ENCODE assay signal across 8 cellular contexts in the genomic region with DNA sequence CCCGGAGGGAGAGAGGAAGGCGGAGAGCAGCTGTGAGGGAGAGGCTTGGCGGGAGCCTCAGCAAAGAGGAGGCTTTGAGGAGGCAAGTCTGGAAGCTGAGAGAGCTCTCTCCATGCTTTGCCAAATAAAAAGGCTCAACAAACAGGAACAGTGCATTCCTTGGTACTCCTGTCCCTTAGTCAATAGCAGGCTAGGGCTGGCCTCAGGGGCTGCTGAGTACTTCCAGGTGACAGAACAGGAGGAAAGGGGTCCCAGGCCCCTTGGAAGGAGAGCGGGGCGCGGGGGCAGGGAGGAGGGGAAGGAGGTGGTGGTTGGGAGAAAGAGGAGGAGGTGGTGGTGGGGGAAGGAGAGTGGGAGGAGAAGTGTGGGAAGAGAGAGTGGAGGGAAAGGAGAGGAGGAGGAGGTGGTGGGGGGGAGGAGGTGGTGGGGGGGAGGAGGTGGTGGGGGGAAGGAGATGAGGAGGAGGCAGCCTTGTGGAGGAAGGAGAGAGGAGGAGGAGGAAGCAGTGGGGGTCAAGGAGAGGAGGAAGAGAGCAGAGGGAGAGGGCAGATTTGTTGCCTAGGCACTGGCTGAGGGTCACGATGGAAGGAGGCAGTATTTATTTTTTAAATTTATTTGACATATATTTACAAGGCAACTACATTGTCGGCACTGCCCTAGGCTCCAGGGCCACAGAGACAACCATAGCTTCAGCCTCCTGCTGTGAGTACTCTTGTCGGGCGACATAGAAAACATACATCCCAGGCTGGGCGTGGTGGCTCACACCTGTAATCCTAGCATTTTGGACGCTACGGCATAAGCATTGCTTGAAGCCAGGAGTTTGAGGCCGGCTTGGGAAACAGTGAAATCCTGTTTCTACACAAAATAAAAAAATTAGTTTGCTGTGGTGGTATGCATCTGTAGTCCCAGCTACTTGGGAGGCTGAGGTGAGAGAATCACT.
DNase-seq lines count a peak whose midpoint lies in the region; ATAC-seq and TF ChIP-seq lines count a peak whose summit lies in the region.

No MANE protein-coding gene starts in this region.

- no peak overlapping the region for H3K27ac Mint-ChIP-seq in CD8-positive, alpha-beta T cell

- no peak for TF ChIP-seq EP300 in tibial nerve (IDR thresholded peaks at IDR 0.05)

- no peaks in the 10 kb centered on the region for H3K9me3 ChIP-seq in CD8-positive, alpha-beta T cell (ENCODE audit: low read length)
- H3K9me3 ChIP-seq in lung (ENCODE audit: control insufficient read depth in 2 of 2, insufficient read depth in 1 of 2, low read length in 1 of 2) (no peaks in the 10 kb centered on the region), tibial nerve (no peaks in the 10 kb centered on the region)

- H3K9me3 Mint-ChIP-seq in CD8-positive, alpha-beta T cell = no peaks in the 10 kb centered on the region

- peak overlapping the region; percentile 77 for H3K4me3 Mint-ChIP-seq in CD8-positive, alpha-beta T cell

- no peaks in the 10 kb centered on the region for H3K4me1 ChIP-seq in CD8-positive, alpha-beta T cell (ENCODE audit: insufficient read depth, low read length)
- peaks cover 0 to 4% of the 10 kb centered on the region in 2 donors for H3K4me1 ChIP-seq in lung (ENCODE audit: control insufficient read depth in 2 of 2, insufficient read depth in 2 of 2, low read length in 2 of 2)
- peaks cover 0 to 31% (median 0%) of the 10 kb centered on the region in 4 donors for H3K4me1 ChIP-seq in tibial nerve

- H3K27ac ChIP-seq in CD8-positive, alpha-beta T cell (ENCODE audit: low read depth, low read length) = no peak overlapping the region
- H3K27ac ChIP-seq in cingulate gyrus (ENCODE audit: low read depth, low read length) (peak overlapping the region; percentile 87), lung (ENCODE audit: low read depth in 1 of 2, low read length in 1 of 2) (peak overlapping the region; percentile 94), tibial nerve (peak overlapping the region; percentile 87 to 96 (median 93))

- H3K27me3 Mint-ChIP-seq in CD8-positive, alpha-beta T cell (ENCODE audit: low read depth) = peaks cover 21% of the 10 kb centered on the region

- no peak for TF ChIP-seq CTCF in CD8-positive, alpha-beta T cell (IDR thresholded peaks at IDR 0.05)
- TF ChIP-seq CTCF in NB4 (IDR thresholded peaks at IDR 0.05; ENCODE audit: low read depth, low read length) = no peak
- no peak for TF ChIP-seq CTCF in lung (IDR thresholded peaks at IDR 0.05; ENCODE audit: control extremely low read depth, extremely low read depth)
- no peak for TF ChIP-seq CTCF in tibial nerve (IDR thresholded peaks at IDR 0.05)

- H3K4me1 Mint-ChIP-seq in CD8-positive, alpha-beta T cell (ENCODE audit: low read depth) = peaks cover 20% of the 10 kb centered on the region

- POLR2A ChIA-PET in CD8-positive, alpha-beta T cell (lab: Charles Lee) = interaction anchor here (1.2 kb wide), 1 partner anchor 123 kb away, joined by 4 read pairs; the partner anchor contains the start of gene EIF4G2

- DNase-seq in CD8-positive, alpha-beta T cell = no peak
- DNase-seq in NB4 (ENCODE audit: low read depth) (peak; percentile 33), lung (ENCODE audit: low spot score) (peak; percentile 28), tibial nerve (ENCODE audit: low spot score in 2 of 2) (no peak), T-helper 9 cell (no peak)

- H3K36me3 ChIP-seq in CD8-positive, alpha-beta T cell (ENCODE audit: insufficient read depth, low read length) = no peaks in the 10 kb centered on the region
- H3K36me3 ChIP-seq in lung (ENCODE audit: control insufficient read depth in 2 of 2, insufficient read depth in 2 of 2, low read length in 2 of 2) (no peaks in the 10 kb centered on the region), tibial nerve (no peaks in the 10 kb centered on the region)

- no peak for ATAC-seq in CD8-positive, alpha-beta T cell
- ATAC-seq in lung (ENCODE audit: insufficient read depth, low FRiP score) = no peak
- ATAC-seq in GM21526 (IDR thresholded peaks at IDR 0.05; ENCODE audit: low FRiP score, unreplicated experiment) = no peak
- ATAC-seq in HG03442 (IDR thresholded peaks at IDR 0.05; ENCODE audit: unreplicated experiment) = no peak

- intact Hi-C loops in CD8-positive, alpha-beta T cell (cut with DNase I, micrococcal nuclease) = loop anchor here (2.0 to 10.0 kb wide), 7 partner anchors 75 to 1350 kb away; partner anchors contain the start of genes EIF4G2 (in 1 of the 2) and ZBED5 (in 1 of the 2)

- TF ChIP-seq POLR2A in NB4 (IDR thresholded peaks at IDR 0.05; ENCODE audit: extremely low read depth, insufficient read length) (no peak), tibial nerve (IDR thresholded peaks at IDR 0.05) (no peak)

- no peaks in the 10 kb centered on the region for H3K36me3 Mint-ChIP-seq in CD8-positive, alpha-beta T cell

- peaks cover 7% of the 10 kb centered on the region for H3K27me3 ChIP-seq in CD8-positive, alpha-beta T cell (ENCODE audit: insufficient read depth, low read length)
- H3K27me3 ChIP-seq in lung (ENCODE audit: control insufficient read depth, insufficient read depth) (no peaks in the 10 kb centered on the region), tibial nerve (no peaks in the 10 kb centered on the region)

- 27 to 28% methylated on average over 14 of the region's 14 CpGs for WGBS in lung, 2 donors
- 34 to 40% methylated on average over 14 of the region's 14 CpGs for WGBS in tibial nerve, 2 donors

- H3K4me3 ChIP-seq in CD8-positive, alpha-beta T cell (ENCODE audit: low read depth, low read length) = no peak overlapping the region
- H3K4me3 ChIP-seq in NB4 (ENCODE audit: low read depth, low read length) (peak overlapping the region; percentile 43), lung (no peak overlapping the region), tibial nerve (peak overlapping the region; percentile 65 to 87 (median 80))

- CTCF ChIA-PET in CD8-positive, alpha-beta T cell (lab: Charles Lee) = interaction anchor here (0.9 to 4.5 kb wide), 6 partner anchors 78 to 856 kb away, joined by 3 to 34 read pairs (median 6); no protein-coding TSS in a partner anchor

Comparison
In these comparisons a context has a peak if more than half of its experiments do, and no peak if none do; other contexts are left out.
1. DNase-seq: peak in NB4 (single experiment) and lung (single experiment); none in CD8-positive, alpha-beta T cell (0 of 7), tibial nerve (0 of 2) and T-helper 9 cell (single experiment).
2. H3K4me3 ChIP-seq: peak in NB4 (single experiment) and tibial nerve (4 of 4); none in CD8-positive, alpha-beta T cell (single experiment) and lung (single experiment).